Comparison of ENCODE assay signal across 8 cellular contexts in genomic region chr1:87151500-87152421, GRCh38.
DNase-seq lines count a peak whose midpoint lies in the region; ATAC-seq and TF ChIP-seq lines count a peak whose summit lies in the region.

No MANE protein-coding gene starts in this region.

- intact Hi-C loops in dendritic cell treated with granulocyte-macrophage colony-stimulating factor and Interleukin-4, amounts not matched to agents 40 ng/mL and 50 ng/mL, for 4 days (cut with micrococcal nuclease) = no loop called here

- H3K4me1 ChIP-seq in ACC112 (ENCODE audit: control insufficient read depth, insufficient read depth, low read length, unreplicated experiment) (no peaks in the 10 kb centered on the region), lung (ENCODE audit: control insufficient read depth in 2 of 2, insufficient read depth in 2 of 2, low read length in 2 of 2) (peaks cover 0 to 8% of the 10 kb centered on the region in 2 donors)

- H3K27me3 ChIP-seq in ACC112 (ENCODE audit: insufficient read depth, low read length) (peaks cover 5% of the 10 kb centered on the region; the same call in 1 of the 2 replicates), lung (ENCODE audit: control insufficient read depth, insufficient read depth) (no peaks in the 10 kb centered on the region)

- H3K4me3 ChIP-seq in ACC112 (ENCODE audit: low read depth, low read length) (peak overlapping the region; percentile 74), lung (no peak overlapping the region)

- peak; percentile 55 for DNase-seq in SKM-1 (lab: John Stamatoyannopoulos, UW; ENCODE audit: unreplicated experiment)
- peak; percentile 67 for DNase-seq in lung (ENCODE audit: low spot score)
- peak; percentile 10 to 15 for DNase-seq in stimulated activated CD8-positive, alpha-beta memory T cell treated with anti-CD3 and anti-CD28 coated beads, Interleukin-15, amount 100 ng/mL, for 4 hours (ENCODE audit: low read depth in 2 of 2)
- DNase-seq in mesenteric fat pad (ENCODE audit: low spot score) = no peak

- H3K4me3 Mint-ChIP-seq in dendritic cell treated with granulocyte-macrophage colony-stimulating factor and Interleukin-4, amounts not matched to agents 40 ng/mL and 50 ng/mL, for 4 days = peak overlapping the region; percentile 76

- H3K79me2 ChIP-seq in ACC112 (ENCODE audit: control insufficient read depth, insufficient read depth, low read length, unreplicated experiment) = no peaks in the 10 kb centered on the region

- H3K27ac ChIP-seq in ACC112 (ENCODE audit: low read depth, low read length) = no peak overlapping the region
- peak overlapping the region in 1 of 2 donors; percentile 37 for H3K27ac ChIP-seq in lung (ENCODE audit: low read depth in 1 of 2, low read length in 1 of 2)

- no peak for TF ChIP-seq CTCF in lung (IDR thresholded peaks at IDR 0.05; ENCODE audit: control extremely low read depth, extremely low read depth)

- ATAC-seq in GM18909 (IDR thresholded peaks at IDR 0.05; ENCODE audit: poor library complexity, unreplicated experiment) (peak; percentile 87), HG03159 (IDR thresholded peaks at IDR 0.05; ENCODE audit: unreplicated experiment) (peak; percentile 82), lung (ENCODE audit: insufficient read depth, low FRiP score) (peak; percentile 72)

- H3K27ac Mint-ChIP-seq in dendritic cell treated with granulocyte-macrophage colony-stimulating factor and Interleukin-4, amounts not matched to agents 40 ng/mL and 50 ng/mL, for 4 days = peak overlapping the region; percentile 81

- no peaks in the 10 kb centered on the region for H3K36me3 ChIP-seq in ACC112 (ENCODE audit: insufficient read depth, low read length)
- no peaks in the 10 kb centered on the region for H3K36me3 ChIP-seq in lung (ENCODE audit: control insufficient read depth in 2 of 2, insufficient read depth in 2 of 2, low read length in 2 of 2)

- H3K4me1 Mint-ChIP-seq in dendritic cell treated with granulocyte-macrophage colony-stimulating factor and Interleukin-4, amounts not matched to agents 40 ng/mL and 50 ng/mL, for 4 days (ENCODE audit: low read depth) = peaks cover 59% of the 10 kb centered on the region

- H3K27me3 Mint-ChIP-seq in dendritic cell treated with granulocyte-macrophage colony-stimulating factor and Interleukin-4, amounts not matched to agents 40 ng/mL and 50 ng/mL, for 4 days = peaks cover 7% of the 10 kb centered on the region

- H3K9me3 Mint-ChIP-seq in dendritic cell treated with granulocyte-macrophage colony-stimulating factor and Interleukin-4, amounts not matched to agents 40 ng/mL and 50 ng/mL, for 4 days = no peaks in the 10 kb centered on the region

- H2AFZ ChIP-seq in ACC112 (ENCODE audit: low read length, unreplicated experiment) = peak overlapping the region; percentile 77

- no peaks in the 10 kb centered on the region for H3K36me3 Mint-ChIP-seq in dendritic cell treated with granulocyte-macrophage colony-stimulating factor and Interleukin-4, amounts not matched to agents 40 ng/mL and 50 ng/mL, for 4 days (ENCODE audit: low read depth)

- H3K9me3 ChIP-seq in lung (ENCODE audit: control insufficient read depth in 2 of 2, insufficient read depth in 1 of 2, low read length in 1 of 2) = no peaks in the 10 kb centered on the region

- WGBS in lung, 2 donors = 4 to 10% methylated on average over 45 of the region's 45 CpGs
